Comparison of ENCODE assay signal across 1 cellular context in the genomic region with DNA sequence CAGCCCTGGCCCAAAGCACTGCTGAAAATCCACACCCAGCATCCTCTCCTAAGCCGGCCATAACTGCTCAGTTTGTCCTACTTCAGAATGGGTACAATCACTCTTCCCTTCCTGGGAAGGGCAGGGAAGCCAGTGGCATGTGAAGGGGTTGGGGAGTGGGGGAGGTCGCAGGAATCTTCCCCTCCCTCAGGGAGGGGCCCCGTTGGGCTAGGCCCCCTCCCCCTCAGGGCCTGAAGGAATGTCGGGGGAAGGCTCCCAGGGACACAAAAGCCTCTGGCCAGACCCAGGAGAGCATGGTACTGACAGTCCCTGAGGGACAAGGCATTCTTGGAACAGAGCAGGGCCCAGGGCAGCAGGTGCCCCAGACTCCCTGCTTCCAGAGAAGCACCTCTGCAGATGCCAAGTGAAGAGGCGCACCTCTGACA.
TF ChIP-seq lines count a peak whose summit lies in the region.

No MANE protein-coding gene starts in this region.

TF ChIP-seq in K562, 482 proteins besides CTCF, POLR2A, EP300 and RAD21:
- TF ChIP-seq SRSF3 (IDR thresholded peaks at IDR 0.05; ENCODE audit: insufficient read depth, low read length) (no peak), E2F5 (CRISPR knock-in tag; IDR thresholded peaks at IDR 0.05) (no peak), TEAD1 (CRISPR knock-in tag; IDR thresholded peaks at IDR 0.05) (0 out of 4 replicates have a peak, but pooled peaks of 1 of the 2 experiments have one; percentile 13), KDM1A (IDR thresholded peaks at IDR 0.05) (peak in 1 of 2 experiments; percentile 42; a peak in 1 of 4 replicates), ZFP36 (IDR thresholded peaks at IDR 0.05; ENCODE audit: low read depth, low read length, partially characterized antibody) (no peak), STAT6 (CRISPR knock-in tag; IDR thresholded peaks at IDR 0.05) (no peak), YY1 (IDR thresholded peaks at IDR 0.05; ENCODE audit: borderline replicate concordance in 1 of 3, control insufficient read depth in 1 of 3, extremely low read depth in 1 of 3, insufficient read depth in 3 of 3, insufficient read length in 1 of 3, insufficient replicate concordance in 2 of 3, low read depth in 1 of 3, low read length in 2 of 3) (peak in 1 of 3 experiments; percentile 16), TGIF2 (CRISPR knock-in tag; IDR thresholded peaks at IDR 0.05) (0 out of 2 replicates have a peak, but pooled peaks have one; percentile 35), RBM25 (IDR thresholded peaks at IDR 0.05; ENCODE audit: low read depth, low read length, severe bottlenecking) (peak; percentile 26)
- TF ChIP-seq, protein P1, sequence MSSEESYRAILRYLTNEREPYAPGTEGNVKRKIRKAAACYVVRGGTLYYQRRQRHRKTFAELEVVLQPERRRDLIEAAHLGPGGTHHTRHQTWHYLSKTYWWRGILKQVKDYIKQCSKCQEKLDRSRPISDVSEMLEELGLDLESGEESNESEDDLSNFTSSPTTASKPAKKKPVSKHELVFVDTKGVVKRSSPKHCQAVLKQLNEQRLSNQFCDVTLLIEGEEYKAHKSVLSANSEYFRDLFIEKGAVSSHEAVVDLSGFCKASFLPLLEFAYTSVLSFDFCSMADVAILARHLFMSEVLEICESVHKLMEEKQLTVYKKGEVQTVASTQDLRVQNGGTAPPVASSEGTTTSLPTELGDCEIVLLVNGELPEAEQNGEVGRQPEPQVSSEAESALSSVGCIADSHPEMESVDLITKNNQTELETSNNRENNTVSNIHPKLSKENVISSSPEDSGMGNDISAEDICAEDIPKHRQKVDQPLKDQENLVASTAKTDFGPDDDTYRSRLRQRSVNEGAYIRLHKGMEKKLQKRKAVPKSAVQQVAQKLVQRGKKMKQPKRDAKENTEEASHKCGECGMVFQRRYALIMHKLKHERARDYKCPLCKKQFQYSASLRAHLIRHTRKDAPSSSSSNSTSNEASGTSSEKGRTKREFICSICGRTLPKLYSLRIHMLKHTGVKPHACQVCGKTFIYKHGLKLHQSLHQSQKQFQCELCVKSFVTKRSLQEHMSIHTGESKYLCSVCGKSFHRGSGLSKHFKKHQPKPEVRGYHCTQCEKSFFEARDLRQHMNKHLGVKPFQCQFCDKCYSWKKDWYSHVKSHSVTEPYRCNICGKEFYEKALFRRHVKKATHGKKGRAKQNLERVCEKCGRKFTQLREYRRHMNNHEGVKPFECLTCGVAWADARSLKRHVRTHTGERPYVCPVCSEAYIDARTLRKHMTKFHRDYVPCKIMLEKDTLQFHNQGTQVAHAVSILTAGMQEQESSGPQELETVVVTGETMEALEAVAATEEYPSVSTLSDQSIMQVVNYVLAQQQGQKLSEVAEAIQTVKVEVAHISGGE (CRISPR knock-in tag; IDR thresholded peaks at IDR 0.05) = 0 out of 6 replicates have a peak, but pooled peaks of 1 of the 3 experiments have one; percentile 6
